In genomic region chr5:107067391-107067790, GRCh38 we compare ENCODE assay signal across 18 cellular contexts.
DNase-seq lines count a peak whose midpoint lies in the region; ATAC-seq, FAIRE-seq and TF ChIP-seq lines count a peak whose summit lies in the region.
"Had no signal": no experiment of that assay in that cellular context is flagged by ENCODE, and none has a peak within 500 bp of the region (broad histone marks: within the 10 kb centered on the region; RNA-seq: fewer than 3 reads in every experiment).

No MANE protein-coding gene starts in this region.

- no peak for TF ChIP-seq EP300 in H1 (IDR thresholded peaks at IDR 0.05; ENCODE audit: borderline replicate concordance in 1 of 2, low read depth in 2 of 2, low read length in 2 of 2)

- H3K27me3 Mint-ChIP-seq in activated naive CD4-positive, alpha-beta T cell treated with anti-CD3 and anti-CD28 coated beads, Interleukin-2, amount 50 U/mL, for 24 hours: no peaks in the 10 kb centered on the region
- H3K27me3 Mint-ChIP-seq: activated naive CD4-positive, alpha-beta T cell treated with anti-CD3 and anti-CD28 coated beads, Interleukin-2, amount 10 ng/mL, durations not matched to agents 7 days and 5 days; naive thymus-derived CD8-positive, alpha-beta T cell had no signal

- H3K4me3 Mint-ChIP-seq in activated naive CD4-positive, alpha-beta T cell treated with anti-CD3 and anti-CD28 coated beads, Interleukin-2, amount 50 U/mL, for 24 hours: no peak overlapping the region
- H3K4me3 Mint-ChIP-seq: activated naive CD4-positive, alpha-beta T cell treated with anti-CD3 and anti-CD28 coated beads, Interleukin-2, amount 10 ng/mL, durations not matched to agents 7 days and 5 days; naive thymus-derived CD8-positive, alpha-beta T cell had no signal

- no peak overlapping the region for H3K4me2 ChIP-seq in H1 (ENCODE audit: insufficient read depth in 1 of 2, low read depth in 2 of 2, low read length in 2 of 2)
- H3K4me2 ChIP-seq: smooth muscle cell had no signal

- WGBS in H1 (ENCODE audit: extremely low coverage in 1 of 2, insufficient coverage in 1 of 2, insufficient read length in 1 of 2, insufficient replicate concordance in 2 of 2, low coverage in 1 of 2, low lambda C conversion rate in 2 of 2, missing lambda C conversion rate in 1 of 2), 2 experiments: 69% methylated on average over 4 of the region's 4 CpGs; no CpG with 5 or more reads in 1 of the 2 experiments

- H3K27ac ChIP-seq in H1 (ENCODE audit: low read depth, low read length) (no peak overlapping the region), upper lobe of right lung (no peak overlapping the region), gastrocnemius medialis (no peak overlapping the region)
- H3K27ac ChIP-seq: transverse colon had no signal

- no peaks in the 10 kb centered on the region for H3K79me1 ChIP-seq in H1 (ENCODE audit: low read depth, low read length)

- H3K9me3 ChIP-seq in H1 (ENCODE audit: insufficient read depth in 2 of 2, low read depth in 1 of 2, low read length in 1 of 2) (peaks cover 0 to 7% of the 10 kb centered on the region in 2 experiments; a peak in 2 of 4 replicates), upper lobe of right lung (no peaks in the 10 kb centered on the region), gastrocnemius medialis (no peaks in the 10 kb centered on the region)
- H3K9me3 ChIP-seq: transverse colon had no signal

- H3K79me2 ChIP-seq in H1 (ENCODE audit: control insufficient read depth in 1 of 2, insufficient read depth in 2 of 2, low read length in 2 of 2): no peaks in the 10 kb centered on the region

- H4K5ac ChIP-seq in H1 (ENCODE audit: insufficient read length, low read depth, low read length): no peak overlapping the region

- no peak overlapping the region for H4K8ac ChIP-seq in H1 (ENCODE audit: extremely low read depth, insufficient read depth, low read length)

- intact Hi-C loops in upper lobe of right lung (cut with DNase I) (no loop called here), gastrocnemius medialis (cut with DNase I; ENCODE audit: low total_unique reads) (no loop called here)

- TF ChIP-seq RAD21 in H1 (IDR thresholded peaks at IDR 0.05 in 1 of 2, conservative IDR thresholded peaks at IDR 0.05 in 1 of 2; ENCODE audit: low read depth in 2 of 2, low read length in 2 of 2): peak; percentile 55

- POLR2A ChIA-PET in H1 (lab: Charles Lee; ENCODE audit: partially characterized antibody): no interaction called here
- POLR2A ChIA-PET in HEK293T (lab: Yijun Ruan, JAX): no interaction called here

- no peaks in the 10 kb centered on the region for H3K23me2 ChIP-seq in H1 (ENCODE audit: low read depth, low read length)

- H2BK12ac ChIP-seq in H1 (ENCODE audit: low read depth, low read length): no peak overlapping the region

- no peaks in the 10 kb centered on the region for H3K4me1 Mint-ChIP-seq in activated naive CD4-positive, alpha-beta T cell treated with anti-CD3 and anti-CD28 coated beads, Interleukin-2, amount 50 U/mL, for 24 hours
- H3K4me1 Mint-ChIP-seq: activated naive CD4-positive, alpha-beta T cell treated with anti-CD3 and anti-CD28 coated beads, Interleukin-2, amount 10 ng/mL, durations not matched to agents 7 days and 5 days; naive thymus-derived CD8-positive, alpha-beta T cell had no signal

- no peak overlapping the region for H2AFZ ChIP-seq in H1 (ENCODE audit: low read length)

- no peak overlapping the region for H2BK20ac ChIP-seq in H1 (ENCODE audit: low read length)

- FAIRE-seq in H1 (lab: Jason Lieb, UNC): peak; percentile 28
- FAIRE-seq: A204.1, TTC549 had no signal

- DNase-seq in activated naive CD4-positive, alpha-beta T cell treated with anti-CD3 and anti-CD28 coated beads, Interleukin-2, amount 50 U/mL, for 72 hours (ENCODE audit: low spot score in 2 of 2): no peak
- DNase-seq in H1 (ENCODE audit: low read depth in 1 of 2, low spot score in 2 of 2) (no peak), midbrain (lab: John Stamatoyannopoulos, UW) (peak; percentile 62), upper lobe of right lung (no peak), HEK293T (ENCODE audit: extremely low spot score) (no peak), gastrocnemius medialis (no peak), middle frontal gyrus (ENCODE audit: extremely low spot score, low spot score) (no peak)
- DNase-seq: activated naive CD4-positive, alpha-beta T cell treated with anti-CD3 and anti-CD28 coated beads, Interleukin-2, amount 10 ng/mL, durations not matched to agents 7 days and 5 days; IMR-90; islet precursor cell; naive thymus-derived CD8-positive, alpha-beta T cell; NCI-H146; SHP77; transverse colon had no signal

- TF ChIP-seq POLR2A in H1 (IDR thresholded peaks at IDR 0.05; ENCODE audit: control extremely low read depth in 1 of 2, low read depth in 2 of 2, low read length in 2 of 2) (no peak), gastrocnemius medialis (IDR thresholded peaks at IDR 0.05) (no peak)

- H2AK5ac ChIP-seq in H1 (ENCODE audit: low read depth, low read length): no peak overlapping the region

- no peak overlapping the region for H3K14ac ChIP-seq in H1 (ENCODE audit: insufficient read length)

- no peak overlapping the region for H3K56ac ChIP-seq in H1 (replicated peaks; ENCODE audit: insufficient read length, low read depth, low read length)

- H3K18ac ChIP-seq in H1 (ENCODE audit: extremely low read depth, low read length): no peak overlapping the region

- H3K9ac ChIP-seq in H1 (replicated peaks in 1 of 4; ENCODE audit: extremely low read depth in 1 of 4, low read depth in 3 of 4, low read length in 3 of 4): no peak overlapping the region

- CTCF ChIA-PET in H1 (lab: Charles Lee; ENCODE audit: partially characterized antibody) (no interaction called here), HEK293T (lab: Yijun Ruan, JAX) (no interaction called here)

- H3K27me3 ChIP-seq in H1 (replicated peaks in 1 of 4; ENCODE audit: control insufficient read depth in 3 of 4, extremely low read depth in 1 of 4, insufficient read depth in 3 of 4, low read length in 3 of 4) (no peaks in the 10 kb centered on the region), upper lobe of right lung (no peaks in the 10 kb centered on the region), gastrocnemius medialis (no peaks in the 10 kb centered on the region)
- H3K27me3 ChIP-seq: transverse colon had no signal

- H3K4me1 ChIP-seq in H1 (replicated peaks in 1 of 4; ENCODE audit: control insufficient read depth in 3 of 4, insufficient read depth in 4 of 4, low read length in 3 of 4) (peaks cover 0 to 10% (median 3%) of the 10 kb centered on the region in 4 experiments; a peak in 1 of 7 replicates), upper lobe of right lung (no peaks in the 10 kb centered on the region), gastrocnemius medialis (peaks cover 0 to 4% of the 10 kb centered on the region in 2 donors)
- H3K4me1 ChIP-seq: transverse colon had no signal

- H3K36me3 ChIP-seq in H1 (ENCODE audit: control insufficient read depth in 2 of 4, insufficient read depth in 4 of 4, low read length in 3 of 4) (no peaks in the 10 kb centered on the region), upper lobe of right lung (no peaks in the 10 kb centered on the region), gastrocnemius medialis (no peaks in the 10 kb centered on the region)
- H3K36me3 ChIP-seq: transverse colon had no signal

- no peak for ATAC-seq in activated naive CD4-positive, alpha-beta T cell treated with anti-CD3 and anti-CD28 coated beads, Interleukin-2, amount 50 U/mL, for 72 hours
- ATAC-seq in upper lobe of right lung (peak; percentile 46), gastrocnemius medialis (no peak)
- ATAC-seq: naive thymus-derived CD8-positive, alpha-beta T cell had no signal

- no peaks in the 10 kb centered on the region for H4K20me1 ChIP-seq in H1 (replicated peaks in 1 of 2; ENCODE audit: control insufficient read depth in 1 of 2, insufficient read depth in 2 of 2, low read length in 2 of 2)

- in situ Hi-C loops in gastrocnemius medialis (cut with MboI; ENCODE audit: low sequenced_read_pairs in 4 of 4): no loop called here

- no peak overlapping the region for H2BK120ac ChIP-seq in H1 (replicated peaks; ENCODE audit: low read depth, low read length)

- H3K23ac ChIP-seq in H1 (ENCODE audit: insufficient read length): no peak overlapping the region

- peak overlapping the region; percentile 48 for H3K27ac Mint-ChIP-seq in activated naive CD4-positive, alpha-beta T cell treated with anti-CD3 and anti-CD28 coated beads, Interleukin-2, amount 50 U/mL, for 24 hours
- H3K27ac Mint-ChIP-seq in activated naive CD4-positive, alpha-beta T cell treated with anti-CD3 and anti-CD28 coated beads, Interleukin-2, amount 50 U/mL, for 72 hours: no peak overlapping the region
- H3K27ac Mint-ChIP-seq: activated naive CD4-positive, alpha-beta T cell treated with anti-CD3 and anti-CD28 coated beads, Interleukin-2, amount 10 ng/mL, durations not matched to agents 7 days and 5 days; naive thymus-derived CD8-positive, alpha-beta T cell had no signal

- no peak overlapping the region for H4K91ac ChIP-seq in H1 (replicated peaks; ENCODE audit: insufficient read length, low read length)

- no peaks in the 10 kb centered on the region for H3K9me3 Mint-ChIP-seq in activated naive CD4-positive, alpha-beta T cell treated with anti-CD3 and anti-CD28 coated beads, Interleukin-2, amount 50 U/mL, for 24 hours
- peaks cover 5 to 9% of the 10 kb centered on the region in 2 donors for H3K9me3 Mint-ChIP-seq in activated naive CD4-positive, alpha-beta T cell treated with anti-CD3 and anti-CD28 coated beads, Interleukin-2, amount 50 U/mL, for 72 hours

- no peak overlapping the region for H2BK15ac ChIP-seq in H1 (ENCODE audit: low read length)

- no peaks in the 10 kb centered on the region for H3K36me3 Mint-ChIP-seq in activated naive CD4-positive, alpha-beta T cell treated with anti-CD3 and anti-CD28 coated beads, Interleukin-2, amount 50 U/mL, for 24 hours
- H3K36me3 Mint-ChIP-seq in activated naive CD4-positive, alpha-beta T cell treated with anti-CD3 and anti-CD28 coated beads, Interleukin-2, amount 50 U/mL, for 72 hours: no peaks in the 10 kb centered on the region
- H3K36me3 Mint-ChIP-seq: activated naive CD4-positive, alpha-beta T cell treated with anti-CD3 and anti-CD28 coated beads, Interleukin-2, amount 10 ng/mL, durations not matched to agents 7 days and 5 days; naive thymus-derived CD8-positive, alpha-beta T cell had no signal

- H2BK5ac ChIP-seq in H1 (ENCODE audit: low read depth, low read length): no peak overlapping the region

- TF ChIP-seq CTCF in H1 (IDR thresholded peaks at IDR 0.05; ENCODE audit: control extremely low read depth in 1 of 3, insufficient read depth in 1 of 3, low read depth in 1 of 3, low read length in 3 of 3): peak; percentile 12 to 31 (median 18)
- TF ChIP-seq CTCF in upper lobe of right lung (IDR thresholded peaks at IDR 0.05): no peak
- no peak for TF ChIP-seq CTCF in gastrocnemius medialis (IDR thresholded peaks at IDR 0.05 in 4 of 5, conservative IDR thresholded peaks at IDR 0.05 in 1 of 5)

- H3K4ac ChIP-seq in H1 (replicated peaks; ENCODE audit: insufficient read length, low read depth, low read length): no peak overlapping the region

- no peak overlapping the region for H3K4me3 ChIP-seq in H1 (ENCODE audit: extremely low read depth in 1 of 4, insufficient read depth in 2 of 4, low read depth in 3 of 4, low read length in 4 of 4)
- H3K4me3 ChIP-seq in upper lobe of right lung: no peak overlapping the region
- no peak overlapping the region for H3K4me3 ChIP-seq in gastrocnemius medialis
- H3K4me3 ChIP-seq: smooth muscle cell, transverse colon had no signal

TF ChIP-seq in HEK293T, 16 proteins besides CTCF, POLR2A, EP300 and RAD21 (continues in another document):
- no peak for TF ChIP-seq BHLHE40 (IDR thresholded peaks at IDR 0.05; ENCODE audit: borderline replicate concordance)
- TF ChIP-seq FOXA1 (IDR thresholded peaks at IDR 0.05): no peak

Comparison
In these comparisons a context has a peak if more than half of its experiments do, and no peak if none do; other contexts are left out.
1. CTCF ChIP-seq: peak in H1 (3 of 3); none in upper lobe of right lung (single experiment) and gastrocnemius medialis (0 of 5).